In genomic region chr15:20192982-20193507, GRCh38 we compare ENCODE assay signal across 7 cellular contexts.
A peak's percentile ranks its signal among the peaks of the same experiment; 100 is the strongest.
DNase-seq lines count a peak whose midpoint lies in the region; ATAC-seq and FAIRE-seq lines count a peak whose summit lies in the region.
"Not testable (repeated sequence)": the region's sequence is repeated elsewhere in the genome, so short reads cannot be mapped to it uniquely, and the experiment has no call there.

No MANE protein-coding gene starts in this region.

- in situ Hi-C loops in KBM-7 (cut with MboI; ENCODE audit: low pct_unique_long_range_greater_than_20kb, low sequenced_read_pairs): not testable (repeated sequence)

- ATAC-seq in GM18861 (IDR thresholded peaks at IDR 0.05; ENCODE audit: unreplicated experiment): peak; percentile 83
- ATAC-seq in HG02759 (IDR thresholded peaks at IDR 0.05; ENCODE audit: unreplicated experiment): peak; percentile 85

- FAIRE-seq in TTC549 (lab: Jason Lieb, UNC): peak; percentile 96

- peak; percentile 64 for DNase-seq in KBM-7
- peak; percentile 53 for DNase-seq in activated gamma-delta T cell treated with Interleukin-2 at 50 U/mL for 16 hours
- peak; percentile 3 for DNase-seq in iPS DF 19.7 (ENCODE audit: low read depth, low spot score)
- DNase-seq in stimulated activated CD4-positive, alpha-beta T cell treated with anti-CD3 and anti-CD28 coated beads, Interleukin-1b, Interleukin-23, amount 100 ng/mL, for 4 hours (ENCODE audit: low read depth in 2 of 2): peak; percentile 5 to 37

Comparison
In these comparisons a context has a peak if more than half of its experiments do, and no peak if none do; other contexts are left out.
1. Peak in every context shown above with its lines: DNase-seq and ATAC-seq.
2. DNase-seq: peak in every context shown above with its lines; median percentile 64 in KBM-7; 53 in activated gamma-delta T cell treated with Interleukin-2 at 50 U/mL for 16 hours; 21 in stimulated activated CD4-positive, alpha-beta T cell treated with anti-CD3 and anti-CD28 coated beads, Interleukin-1b, Interleukin-23, amount 100 ng/mL, for 4 hours; 3 in iPS DF 19.7.